ENCODE assay signal across 8 cellular contexts in genomic region chr9:133133680-133134418, GRCh38. TPM values are rescaled to one million over a fixed set of nuclear protein-coding genes. Genes with fewer than 3 reads are reported as not detected.
A peak's percentile ranks its signal among the peaks of the same experiment; 100 is the strongest.
DNase-seq lines count a peak whose midpoint lies in the region; ATAC-seq and TF ChIP-seq lines count a peak whose summit lies in the region.

No MANE protein-coding gene starts in this region.

- no peak overlapping the region for H2BK15ac ChIP-seq in neuronal stem cell (ENCODE audit: low read length)

- no peak for TF ChIP-seq CTCF in CD8-positive, alpha-beta T cell (IDR thresholded peaks at IDR 0.05)
- peak in 1 of 6 experiments; percentile 5 for TF ChIP-seq CTCF in Peyer's patch (IDR thresholded peaks at IDR 0.05)
- no peak for TF ChIP-seq CTCF in fibroblast of the aortic adventitia (IDR thresholded peaks at IDR 0.05; ENCODE audit: insufficient read depth, low read length)

- peaks cover 23% of the 10 kb centered on the region for H3K79me1 ChIP-seq in neuronal stem cell (ENCODE audit: low read depth, low read length)

- H3K9me3 ChIP-seq in CD8-positive, alpha-beta T cell (ENCODE audit: low read length): no peaks in the 10 kb centered on the region
- H3K9me3 ChIP-seq in Peyer's patch: no peaks in the 10 kb centered on the region
- H3K9me3 ChIP-seq in neuronal stem cell (replicated peaks in 1 of 2; ENCODE audit: control insufficient read depth in 2 of 2, insufficient read depth in 1 of 2, low read depth in 1 of 2, low read length in 2 of 2): no peaks in the 10 kb centered on the region

- WGBS in neuronal stem cell (ENCODE audit: extremely low coverage in 2 of 2, insufficient read length in 2 of 2, insufficient replicate concordance in 1 of 2), 2 donors: no CpG with 5 or more reads among the region's 21 CpGs

- H3K4me2 ChIP-seq in neuronal stem cell (ENCODE audit: insufficient read depth, low read length, poor library complexity, severe bottlenecking): no peak overlapping the region

- H3K4me3 ChIP-seq in CD8-positive, alpha-beta T cell (ENCODE audit: low read depth, low read length): no peak overlapping the region
- H3K4me3 ChIP-seq in Peyer's patch (peak overlapping the region in 3 of 4 donors; percentile 0 to 13 (median 2)), fibroblast of the aortic adventitia (ENCODE audit: low read depth, low read length) (no peak overlapping the region), neuronal stem cell (ENCODE audit: low read length in 2 of 2) (peak overlapping the region in 1 of 2 donors; percentile 16)

- CTCF ChIA-PET in CD8-positive, alpha-beta T cell (lab: Charles Lee): interaction anchor here (0.9 to 7.6 kb wide), 5 partner anchors 12 to 52 kb away, joined by 3 to 130 read pairs (median 7); no protein-coding TSS in a partner anchor

- no peaks in the 10 kb centered on the region for H3K9me3 Mint-ChIP-seq in CD8-positive, alpha-beta T cell

- peak overlapping the region; percentile 29 for H4K8ac ChIP-seq in neuronal stem cell (ENCODE audit: low read depth, low read length)

- H2AFZ ChIP-seq in neuronal stem cell (ENCODE audit: low read length): peak overlapping the region; percentile 72

- H2BK5ac ChIP-seq in neuronal stem cell (ENCODE audit: low read length): peak overlapping the region; percentile 62

- POLR2A ChIA-PET in CD8-positive, alpha-beta T cell (lab: Charles Lee): interaction anchor here (1.0 to 3.4 kb wide), 6 partner anchors 10 to 103 kb away, joined by 4 to 41 read pairs (median 6); partner anchors contain the start of genes GTF3C5 and RALGDS

- H3K23ac ChIP-seq in neuronal stem cell (ENCODE audit: low read depth, low read length, poor library complexity): peak overlapping the region; percentile 56

- H3K14ac ChIP-seq in neuronal stem cell (ENCODE audit: low read length): no peak overlapping the region

- no peaks in the 10 kb centered on the region for H3K27me3 Mint-ChIP-seq in CD8-positive, alpha-beta T cell (ENCODE audit: low read depth)

- H3K36me3 ChIP-seq in CD8-positive, alpha-beta T cell (ENCODE audit: insufficient read depth, low read length): no peaks in the 10 kb centered on the region
- H3K36me3 ChIP-seq in Peyer's patch: no peaks in the 10 kb centered on the region
- peaks cover 0 to 6% of the 10 kb centered on the region in 2 donors for H3K36me3 ChIP-seq in neuronal stem cell (replicated peaks in 1 of 2; ENCODE audit: control insufficient read depth in 2 of 2, insufficient read depth in 2 of 2, low read length in 2 of 2)

- ATAC-seq in CD8-positive, alpha-beta T cell: peak; percentile 75
- ATAC-seq in GM19467 (IDR thresholded peaks at IDR 0.05; ENCODE audit: unreplicated experiment): peak; percentile 86

- intact Hi-C loops in CD8-positive, alpha-beta T cell (cut with DNase I, micrococcal nuclease): loop anchor here (1.0 kb wide), 2 partner anchors 10 to 13 kb away; partner anchors contain the start of gene RALGDS (in 2 of the 2)

- peak overlapping the region; percentile 99 for H3K27ac Mint-ChIP-seq in CD8-positive, alpha-beta T cell

- peaks cover 66% of the 10 kb centered on the region for H3K4me1 Mint-ChIP-seq in CD8-positive, alpha-beta T cell (ENCODE audit: low read depth)

- no peak overlapping the region for H3K4ac ChIP-seq in neuronal stem cell (ENCODE audit: low read length)

- H3K27me3 ChIP-seq in CD8-positive, alpha-beta T cell (ENCODE audit: insufficient read depth, low read length): no peaks in the 10 kb centered on the region
- H3K27me3 ChIP-seq in Peyer's patch (no peaks in the 10 kb centered on the region), neuronal stem cell (ENCODE audit: control insufficient read depth in 3 of 3, insufficient read depth in 3 of 3, low read depth in 1 of 3, low read length in 3 of 3) (no peaks in the 10 kb centered on the region)

- peak overlapping the region; percentile 81 for H2AK5ac ChIP-seq in neuronal stem cell (ENCODE audit: low read depth, low read length)

- H3K27ac ChIP-seq in CD8-positive, alpha-beta T cell (ENCODE audit: low read depth, low read length): peak overlapping the region; percentile 92
- peak overlapping the region; percentile 91 to 98 (median 94) for H3K27ac ChIP-seq in Peyer's patch
- peak overlapping the region; percentile 86 for H3K27ac ChIP-seq in neuronal stem cell (replicated peaks; ENCODE audit: low read length)

- peak overlapping the region; percentile 81 for H3K9ac ChIP-seq in neuronal stem cell (ENCODE audit: low read depth, low read length, poor library complexity)

- peak overlapping the region; percentile 88 for H3K18ac ChIP-seq in neuronal stem cell (ENCODE audit: low read length)

- H4K91ac ChIP-seq in neuronal stem cell (ENCODE audit: low read depth, low read length, poor library complexity): peak overlapping the region; percentile 2

- DNase-seq in CD8-positive, alpha-beta T cell: peak; percentile 85 to 94 (median 88)
- DNase-seq in HPDE6-E6E7 (ENCODE audit: extremely low spot score) (peak; percentile 98), Peyer's patch (peak; percentile 92 to 97 (median 93)), fibroblast of the aortic adventitia (ENCODE audit: low read depth) (peak; percentile 86), neuronal stem cell (ENCODE audit: low spot score) (no peak), superior temporal gyrus (ENCODE audit: extremely low spot score) (peak; percentile 87)
- peak; percentile 80 for DNase-seq in activated T-helper 9 cell treated with anti-CD3 and anti-CD28 coated beads, Interleukin-2, amount 50 U/mL, for 16 hours (ENCODE audit: low read depth)

- H3K36me3 Mint-ChIP-seq in CD8-positive, alpha-beta T cell: peaks cover 6% of the 10 kb centered on the region

- H3K4me1 ChIP-seq in CD8-positive, alpha-beta T cell (ENCODE audit: insufficient read depth, low read length): peaks cover 67% of the 10 kb centered on the region
- H3K4me1 ChIP-seq in Peyer's patch (peaks cover 39 to 88% (median 47%) of the 10 kb centered on the region in 4 donors), neuronal stem cell (ENCODE audit: control insufficient read depth in 2 of 2, insufficient read depth in 1 of 2, low read depth in 1 of 2, low read length in 2 of 2) (peaks cover 21 to 22% of the 10 kb centered on the region in 2 donors)

- peak; percentile 83 to 91 for TF ChIP-seq POLR2A in Peyer's patch (IDR thresholded peaks at IDR 0.05)

- H2BK12ac ChIP-seq in neuronal stem cell (ENCODE audit: low read length): no peak overlapping the region

- no peak overlapping the region for H2BK120ac ChIP-seq in neuronal stem cell (ENCODE audit: low read depth, low read length)

- peak overlapping the region; percentile 72 for H3K4me3 Mint-ChIP-seq in CD8-positive, alpha-beta T cell

RNA-seq across cellular contexts. Expression of gene RALGDS, which starts 12.8 kb away (rescaled TPM):
- 100 to 1,000 TPM; 177 to 186 TPM for total RNA-seq in CD8-positive, alpha-beta T cell
- total RNA-seq in Peyer's patch: 100 to 1,000 TPM in 2 of 4 donors, 10 to 100 TPM in 2; 53.1 to 237 (median 139) TPM
- 4.3 and 15.6 TPM in 2 replicates for total RNA-seq in fibroblast of the aortic adventitia (ENCODE audit: low replicate concordance)
- polyA plus RNA-seq in neuronal stem cell (2013, experiment 1 of 2): 48.3 TPM
- 47.0 TPM for polyA plus RNA-seq in neuronal stem cell (2013, experiment 2 of 2)

RNA-seq across cellular contexts. Expression of gene GBGT1, which starts 29.9 kb away (rescaled TPM):
- under 1 TPM; 0.53 to 0.84 TPM for total RNA-seq in CD8-positive, alpha-beta T cell
- total RNA-seq in Peyer's patch (10 to 100 TPM in 3 of 4 donors, 1 to 10 TPM in 1; 7.0 to 49.5 (median 14.1) TPM), fibroblast of the aortic adventitia (ENCODE audit: low replicate concordance) (0.98 and 1.6 TPM in 2 replicates)
- 2.2 TPM for polyA plus RNA-seq in neuronal stem cell (2013, experiment 1 of 2)
- 1.8 TPM for polyA plus RNA-seq in neuronal stem cell (2013, experiment 2 of 2)

Comparison
In these comparisons a context has a peak if more than half of its experiments do, and no peak if none do; other contexts are left out.
1. H3K4me3 ChIP-seq: peak in Peyer's patch (3 of 4); none in CD8-positive, alpha-beta T cell (single experiment) and fibroblast of the aortic adventitia (single experiment).
2. Peak in every context shown above with its lines, with median percentiles within 50 percentile points of each other: H3K27ac ChIP-seq.